Comparison of ENCODE assay signal across 14 cellular contexts in genomic region chrX:46665232-46666162, GRCh38.
DNase-seq lines count a peak whose midpoint lies in the region; ATAC-seq, FAIRE-seq and TF ChIP-seq lines count a peak whose summit lies in the region.
"Had no signal": no experiment of that assay in that cellular context is flagged by ENCODE, and none has a peak within 500 bp of the region (broad histone marks: within the 10 kb centered on the region; RNA-seq: fewer than 3 reads in every experiment).

No MANE protein-coding gene starts in this region.

- CTCF ChIA-PET in A549 (lab: Yijun Ruan, JAX): no interaction called here
- CTCF ChIA-PET in mammary epithelial cell (lab: Charles Lee; ENCODE audit: low non-redundant PET): no interaction called here

- TF ChIP-seq EP300 in A549 (IDR thresholded peaks at IDR 0.05) (no peak), tibial nerve (IDR thresholded peaks at IDR 0.05) (no peak)

- H3K9me3 ChIP-seq in A549 (no peaks in the 10 kb centered on the region), mammary epithelial cell (replicated peaks; ENCODE audit: insufficient read depth, low read length) (no peaks in the 10 kb centered on the region), tibial nerve (no peaks in the 10 kb centered on the region)
- H3K9me3 ChIP-seq: prostate gland had no signal

- no peak for TF ChIP-seq RAD21 in A549 (conservative IDR thresholded peaks at IDR 0.05 in 1 of 2, IDR thresholded peaks at IDR 0.05 in 1 of 2)

- no peaks in the 10 kb centered on the region for H3K79me2 ChIP-seq in mammary epithelial cell (ENCODE audit: insufficient read depth, low read length)

- 94% methylated on average over 3 of the region's 3 CpGs for WGBS in A549 (ENCODE audit: missing lambda C conversion rate)
- WGBS in mammary epithelial cell (ENCODE audit: low coverage, missing lambda C conversion rate): 55% methylated on average over 3 of the region's 3 CpGs
- WGBS in tibial nerve, 2 donors: 66 to 68% methylated on average over 2 to 3 of the region's 3 CpGs

- intact Hi-C loops in mammary epithelial cell (cut with micrococcal nuclease): no loop called here
- intact Hi-C loops in sciatic nerve (cut with DNase I): no loop called here

- H3K4me1 ChIP-seq in A549 (no peaks in the 10 kb centered on the region), mammary epithelial cell (ENCODE audit: insufficient read depth, low read length) (peaks cover 12% of the 10 kb centered on the region), tibial nerve (no peaks in the 10 kb centered on the region)
- H3K4me1 ChIP-seq: heart left ventricle, prostate gland had no signal

- BruUV-seq in mammary epithelial cell (replicated peaks; lab: Mats Ljungman, UMichigan): no TSS peak

- TF ChIP-seq CTCF in A549 (IDR thresholded peaks at IDR 0.05): no peak
- TF ChIP-seq CTCF in mammary epithelial cell (conservative IDR thresholded peaks at IDR 0.05 in 1 of 2, IDR thresholded peaks at IDR 0.05 in 1 of 2; ENCODE audit: extremely low read depth in 1 of 2, insufficient read depth in 1 of 2, low read depth in 1 of 2, low read length in 2 of 2): no peak
- TF ChIP-seq CTCF in tibial nerve (IDR thresholded peaks at IDR 0.05): no peak
- no peak for TF ChIP-seq CTCF in coronary artery (IDR thresholded peaks at IDR 0.05)

- H3K9ac ChIP-seq in mammary epithelial cell (ENCODE audit: insufficient read depth, low read length): no peak overlapping the region

- no peak overlapping the region for H2AFZ ChIP-seq in mammary epithelial cell (ENCODE audit: low read depth, low read length)

- dilution Hi-C loops in mammary epithelial cell (cut with HindIII; ENCODE audit: low sequenced_read_pairs): no loop called here

- no peak for TF ChIP-seq POLR2A in A549 (IDR thresholded peaks at IDR 0.05; ENCODE audit: low read length)
- no peak for TF ChIP-seq POLR2A in tibial nerve (IDR thresholded peaks at IDR 0.05)

- H3K27me3 ChIP-seq in mammary epithelial cell (ENCODE audit: insufficient read depth, low read length) (peaks cover 2% of the 10 kb centered on the region), tibial nerve (no peaks in the 10 kb centered on the region)

- H3K27ac ChIP-seq in A549 (no peak overlapping the region), mammary epithelial cell (ENCODE audit: insufficient read depth, low read depth, low read length) (peak overlapping the region; percentile 53), tibial nerve (no peak overlapping the region), coronary artery (no peak overlapping the region)
- H3K27ac ChIP-seq: heart left ventricle, prostate gland had no signal

- FAIRE-seq in A549 (lab: Jason Lieb, UNC): peak; percentile 63
- FAIRE-seq: H1 had no signal

- H3K4me3 ChIP-seq in A549 (no peak overlapping the region), mammary epithelial cell (replicated peaks in 1 of 3; ENCODE audit: insufficient read depth in 1 of 3, low read depth in 2 of 3, low read length in 3 of 3) (no peak overlapping the region), tibial nerve (no peak overlapping the region), coronary artery (no peak overlapping the region)
- H3K4me3 ChIP-seq: heart left ventricle, prostate gland had no signal

- in situ Hi-C loops in mammary epithelial cell (cut with MboI; ENCODE audit: low sequenced_read_pairs in 2 of 2): no loop called here

- H3K4me2 ChIP-seq in A549: no peak overlapping the region
- peak overlapping the region; percentile 51 for H3K4me2 ChIP-seq in mammary epithelial cell (ENCODE audit: insufficient read depth, low read depth, low read length)

- POLR2A ChIA-PET in A549 (lab: Yijun Ruan, JAX): no interaction called here

- H3K36me3 ChIP-seq in mammary epithelial cell (ENCODE audit: insufficient read depth, low read length): peaks cover 4% of the 10 kb centered on the region
- H3K36me3 ChIP-seq in tibial nerve: no peaks in the 10 kb centered on the region
- H3K36me3 ChIP-seq: heart left ventricle, prostate gland had no signal

- no peaks in the 10 kb centered on the region for H4K20me1 ChIP-seq in mammary epithelial cell (ENCODE audit: insufficient read depth, low read length)

- ATAC-seq in A549 (no peak), sciatic nerve (no peak)
- ATAC-seq: heart left ventricle, left colon had no signal

- no peak for DNase-seq in A549 (ENCODE audit: low read depth in 1 of 2, low spot score in 1 of 2)
- DNase-seq in DMS79 (lab: John Stamatoyannopoulos, UW): peak; percentile 59
- DNase-seq in NCI-H345 treated with DMSO at 0.1 percent for 48 hours (lab: John Stamatoyannopoulos, UW; ENCODE audit: unreplicated experiment): peak; percentile 2
- DNase-seq in mammary epithelial cell: peak; percentile 71
- DNase-seq in sciatic nerve (ENCODE audit: low spot score): no peak
- DNase-seq in tibial nerve (ENCODE audit: low spot score in 2 of 2): no peak
- DNase-seq in coronary artery (ENCODE audit: low spot score): no peak
- DNase-seq: activated CD4-positive, CD25-positive, alpha-beta regulatory T cell treated with anti-CD3 and anti-CD28 coated beads, Interleukin-2, amount 50 U/mL, for 72 hours; activated gamma-delta T cell; erythroblast; heart left ventricle; left colon had no signal

TF ChIP-seq in A549, 52 proteins besides CTCF, POLR2A, EP300 and RAD21:
- TF ChIP-seq MAX (IDR thresholded peaks at IDR 0.05): no peak
- TF ChIP-seq RNF2 (IDR thresholded peaks at IDR 0.05; ENCODE audit: borderline replicate concordance, low read depth): no peak
- TF ChIP-seq KDM5A (IDR thresholded peaks at IDR 0.05): no peak
- TF ChIP-seq NFE2L2 (conservative IDR thresholded peaks at IDR 0.05; ENCODE audit: low read length): no peak
- no peak for TF ChIP-seq EHF (CRISPR knock-in tag; IDR thresholded peaks at IDR 0.05)

Comparison
In these comparisons a context has a peak if more than half of its experiments do, and no peak if none do; other contexts are left out.
1. DNase-seq: peak in DMS79 (single experiment), NCI-H345 treated with DMSO at 0.1 percent for 48 hours (single experiment) and mammary epithelial cell (single experiment); none in A549 (0 of 2), sciatic nerve (single experiment), tibial nerve (0 of 2) and coronary artery (single experiment).